11 cellular contexts compared by ENCODE assay signal in the genomic region with DNA sequence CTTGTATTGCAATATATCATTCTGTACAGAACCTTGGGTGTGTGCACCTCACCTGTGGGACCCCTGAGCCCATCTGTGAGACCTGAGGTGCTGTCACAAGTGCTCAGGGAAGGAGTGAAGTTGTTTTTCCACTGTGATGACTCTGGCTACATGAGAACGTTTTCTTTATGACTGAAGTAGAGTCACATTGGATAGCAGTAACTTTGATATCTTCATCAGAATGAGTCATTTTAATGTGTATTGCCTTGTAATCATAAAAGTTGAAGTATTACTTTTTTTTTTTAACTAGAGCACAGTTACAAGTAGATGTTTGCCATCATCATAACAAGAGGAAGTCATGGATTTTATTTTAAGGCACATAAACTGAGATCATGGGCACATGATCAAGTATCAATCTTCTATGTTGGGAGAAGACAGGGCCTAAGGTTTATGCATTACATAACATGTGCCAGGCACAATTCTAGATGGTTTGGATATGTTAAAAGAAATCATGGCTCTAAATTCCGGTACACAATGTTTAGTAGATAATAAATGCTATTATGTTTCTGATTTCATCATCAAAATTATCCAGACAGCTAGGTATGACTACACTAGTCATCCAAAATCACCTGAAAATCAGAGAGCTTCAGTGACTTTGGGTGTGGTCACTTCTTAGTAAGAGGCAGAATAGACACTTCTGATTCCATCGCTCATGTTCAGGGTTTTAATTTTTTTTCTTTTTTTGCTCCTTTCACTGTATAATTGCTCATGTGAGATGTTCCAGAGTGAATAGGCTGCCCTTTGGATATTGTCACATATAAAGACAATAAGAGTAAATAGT.
DNase-seq lines count a peak whose midpoint lies in the region; ATAC-seq, FAIRE-seq and TF ChIP-seq lines count a peak whose summit lies in the region.
"Had no signal": no experiment of that assay in that cellular context is flagged by ENCODE, and none has a peak within 500 bp of the region (broad histone marks: within the 10 kb centered on the region; RNA-seq: fewer than 3 reads in every experiment).

No MANE protein-coding gene starts in this region.

- ATAC-seq in CD4-positive, alpha-beta T cell (ENCODE audit: poor library complexity): peak; percentile 66
- ATAC-seq in GM12878: no peak
- no peak for ATAC-seq in GM18519 (IDR thresholded peaks at IDR 0.05; ENCODE audit: low FRiP score, unreplicated experiment)
- ATAC-seq: gastrocnemius medialis had no signal

- H2AFZ ChIP-seq in MM.1S (ENCODE audit: low read length): no peak overlapping the region
- H2AFZ ChIP-seq in GM12878 (ENCODE audit: control insufficient read depth, low read depth, low read length): no peak overlapping the region
- H2AFZ ChIP-seq in osteoblast (ENCODE audit: low read length): no peak overlapping the region

- H3K4me1 ChIP-seq in MM.1S (ENCODE audit: low read length) (peaks cover 17% of the 10 kb centered on the region; the same call in 1 of the 2 replicates), GM12878 (ENCODE audit: control insufficient read depth, insufficient read depth, low read length) (peaks cover 39% of the 10 kb centered on the region), osteoblast (ENCODE audit: insufficient read depth, low read length) (peaks cover 8% of the 10 kb centered on the region)

- H3K9me3 ChIP-seq in CD4-positive, alpha-beta T cell (ENCODE audit: control insufficient read depth, low read length): no peaks in the 10 kb centered on the region
- H3K9me3 ChIP-seq in MM.1S (replicated peaks; ENCODE audit: insufficient read depth, low read length) (no peaks in the 10 kb centered on the region), GM12878 (replicated peaks; ENCODE audit: control insufficient read depth, insufficient read depth, low read length) (no peaks in the 10 kb centered on the region), osteoblast (ENCODE audit: low read depth, low read length) (no peaks in the 10 kb centered on the region)
- H3K9me3 ChIP-seq: gastrocnemius medialis had no signal

- TF ChIP-seq EP300 in GM12878 (IDR thresholded peaks at IDR 0.05; ENCODE audit: borderline replicate concordance in 1 of 2, control insufficient read depth in 1 of 2, low read depth in 2 of 2, low read length in 2 of 2): no peak

- H3K9ac ChIP-seq in MM.1S (ENCODE audit: low read length) (no peak overlapping the region), GM12878 (ENCODE audit: control insufficient read depth, insufficient read depth, low read length) (no peak overlapping the region)

- FAIRE-seq in GM12878 (lab: Jason Lieb, UNC) (no peak), H54 (lab: Jason Lieb, UNC) (no peak), HTR-8/SVneo (lab: Jason Lieb, UNC) (no peak)

- H3K36me3 Mint-ChIP-seq in CD4-positive, alpha-beta T cell (ENCODE audit: low read depth): no peaks in the 10 kb centered on the region
- H3K36me3 Mint-ChIP-seq: CD8-positive, alpha-beta memory T cell had no signal

- H3K9me2 ChIP-seq in MM.1S (replicated peaks; ENCODE audit: insufficient read depth, low read length): no peaks in the 10 kb centered on the region

- DNase-seq in CD4-positive, alpha-beta T cell: no peak
- DNase-seq in MM.1S (no peak), GM12878 (ENCODE audit: low read depth, low spot score) (no peak), osteoblast (ENCODE audit: insufficient read length, low spot score, missing footprints) (peak; percentile 72), H54 (ENCODE audit: insufficient read length, low spot score) (no peak), HTR-8/SVneo (ENCODE audit: insufficient read length, low spot score) (no peak), NCI-H2029 treated with DMSO at 0.1 percent for 48 hours (lab: John Stamatoyannopoulos, UW) (no peak)
- DNase-seq: CD8-positive, alpha-beta memory T cell; gastrocnemius medialis; NCI-H1092 treated with DMSO at 0.1 percent for 48 hours had no signal

- H4K20me1 ChIP-seq in MM.1S (ENCODE audit: insufficient read depth, low read length) (no peaks in the 10 kb centered on the region), GM12878 (ENCODE audit: control insufficient read depth, insufficient read depth) (no peaks in the 10 kb centered on the region), osteoblast (ENCODE audit: insufficient read depth, low read length) (no peaks in the 10 kb centered on the region)

- in situ Hi-C loops in GM12878 (cut with MboI): no loop called here

- H3K27ac Mint-ChIP-seq in CD4-positive, alpha-beta T cell: peak overlapping the region; percentile 79

- no peaks in the 10 kb centered on the region for H3F3A ChIP-seq in MM.1S (ENCODE audit: insufficient read depth, low read length)

- SMC1A ChIA-PET in GM12878 (lab: Charles Lee; ENCODE audit: uncharacterized antibody, unreplicated experiment): interaction anchor here (0.8 to 13.6 kb wide), 15 partner anchors 8 to 93 kb away, joined by 3 to 295 read pairs (median 5); partner anchors contain the start of gene KLF6

- 48% methylated on average over 3 of the region's 3 CpGs for WGBS in GM12878 (ENCODE audit: insufficient coverage, insufficient replicate concordance, low lambda C conversion rate, missing lambda C conversion rate)

- no peaks in the 10 kb centered on the region for H3K79me2 ChIP-seq in MM.1S (ENCODE audit: low read length)
- no peaks in the 10 kb centered on the region for H3K79me2 ChIP-seq in GM12878 (ENCODE audit: control insufficient read depth, insufficient read depth, low read length)
- no peaks in the 10 kb centered on the region for H3K79me2 ChIP-seq in osteoblast (ENCODE audit: insufficient read depth, low read length)

- TF ChIP-seq POLR2A in GM12878 (IDR thresholded peaks at IDR 0.05; ENCODE audit: low read depth, low read length): no peak
- no peak for TF ChIP-seq POLR2A in H54 (IDR thresholded peaks at IDR 0.05; ENCODE audit: low read depth, low read length)

- no peaks in the 10 kb centered on the region for H3K27me3 ChIP-seq in CD4-positive, alpha-beta T cell (ENCODE audit: control insufficient read depth, insufficient read depth, low read length)
- no peaks in the 10 kb centered on the region for H3K27me3 ChIP-seq in MM.1S (replicated peaks; ENCODE audit: insufficient read depth, low read length)
- no peaks in the 10 kb centered on the region for H3K27me3 ChIP-seq in GM12878 (replicated peaks in 1 of 2; ENCODE audit: control insufficient read depth in 2 of 2, insufficient read depth in 2 of 2, low read length in 1 of 2)
- H3K27me3 ChIP-seq in osteoblast (ENCODE audit: insufficient read depth, low read length): no peaks in the 10 kb centered on the region
- H3K27me3 ChIP-seq: gastrocnemius medialis had no signal

- CTCF ChIA-PET in CD4-positive, alpha-beta T cell (lab: Charles Lee): interaction anchor here (0.7 to 1.6 kb wide), 2 partner anchors 20 to 58 kb away, joined by 3 to 4 read pairs; no protein-coding TSS in a partner anchor
- CTCF ChIA-PET in GM12878 (lab: Yijun Ruan, JAX): interaction anchor here (1.0 to 1.9 kb wide), 3 partner anchors 15 to 84 kb away, joined by 3 to 5 read pairs (median 4); no protein-coding TSS in a partner anchor

- POLR2A ChIA-PET in CD4-positive, alpha-beta T cell (lab: Charles Lee): interaction anchor here (0.6 to 1.5 kb wide), 3 partner anchors 21 to 85 kb away, joined by 4 to 9 read pairs (median 5); partner anchors contain the start of gene KLF6
- POLR2A ChIA-PET in GM12878 (lab: Charles Lee): interaction anchor here (0.6 to 3.1 kb wide), 8 partner anchors 9 to 86 kb away, joined by 3 to 17 read pairs (median 6); partner anchors contain the start of gene KLF6

- H3K9me3 Mint-ChIP-seq in CD4-positive, alpha-beta T cell: no peaks in the 10 kb centered on the region
- H3K9me3 Mint-ChIP-seq: CD8-positive, alpha-beta memory T cell had no signal

- H3K4me3 ChIP-seq in MM.1S (ENCODE audit: low read length): no peak overlapping the region
- no peak overlapping the region for H3K4me3 ChIP-seq in GM12878
- no peak overlapping the region for H3K4me3 ChIP-seq in osteoblast (ENCODE audit: insufficient read depth, low read length)
- H3K4me3 ChIP-seq: gastrocnemius medialis had no signal

- no peak overlapping the region for H3K27ac ChIP-seq in CD4-positive, alpha-beta T cell (ENCODE audit: low read depth, low read length)
- H3K27ac ChIP-seq in MM.1S (ENCODE audit: low read length) (peak overlapping the region; percentile 39; the same call in 1 of the 2 replicates), GM12878 (ENCODE audit: control insufficient read depth, insufficient read depth) (no peak overlapping the region), osteoblast (ENCODE audit: low read depth, low read length) (no peak overlapping the region)
- H3K27ac ChIP-seq: gastrocnemius medialis had no signal

- H3K4me2 ChIP-seq in MM.1S (ENCODE audit: low read depth, low read length): no peak overlapping the region
- H3K4me2 ChIP-seq in GM12878 (ENCODE audit: control insufficient read depth, insufficient read depth): no peak overlapping the region; the same call in 1 of the 2 replicates
- no peak overlapping the region for H3K4me2 ChIP-seq in osteoblast (ENCODE audit: insufficient read depth, low read length)

- intact Hi-C loops in CD4-positive, alpha-beta T cell (cut with DNase I, micrococcal nuclease): no loop called here
- intact Hi-C loops in GM12878 (cut with micrococcal nuclease; ENCODE audit: unreplicated experiment): no loop called here

- RAD21 ChIA-PET in GM12878 (lab: Charles Lee; ENCODE audit: unreplicated experiment): interaction anchor here (0.7 to 3.3 kb wide), 14 partner anchors 9 to 244 kb away, joined by 3 to 52 read pairs (median 3); partner anchors contain the start of gene KLF6

- TF ChIP-seq CTCF in CD4-positive, alpha-beta T cell (IDR thresholded peaks at IDR 0.05): no peak
- TF ChIP-seq CTCF in MM.1S (IDR thresholded peaks at IDR 0.05; ENCODE audit: low read length) (no peak), GM12878 (IDR thresholded peaks at IDR 0.05 in 2 of 3, conservative IDR thresholded peaks at IDR 0.05 in 1 of 3; ENCODE audit: control insufficient read depth in 2 of 3, extremely low read depth in 1 of 3, insufficient read depth in 1 of 3, low read depth in 3 of 3, low read length in 3 of 3) (no peak), osteoblast (IDR thresholded peaks at IDR 0.05; ENCODE audit: extremely low read depth, low read depth, low read length) (no peak)

- TF ChIP-seq RAD21 in GM12878 (IDR thresholded peaks at IDR 0.05; ENCODE audit: insufficient read depth, low read depth, low read length): no peak

- H3K36me3 ChIP-seq in MM.1S (replicated peaks; ENCODE audit: insufficient read depth, low read length): no peaks in the 10 kb centered on the region
- H3K36me3 ChIP-seq in GM12878 (ENCODE audit: control insufficient read depth in 2 of 2, insufficient read depth in 2 of 2, low read length in 1 of 2): no peaks in the 10 kb centered on the region
- H3K36me3 ChIP-seq in osteoblast (ENCODE audit: insufficient read depth, low read length): no peaks in the 10 kb centered on the region
- H3K36me3 ChIP-seq: gastrocnemius medialis had no signal

- H3K4me3 Mint-ChIP-seq in CD4-positive, alpha-beta T cell: no peak overlapping the region
- H3K4me3 Mint-ChIP-seq: CD8-positive, alpha-beta memory T cell had no signal

- BruUV-seq in GM12878 (replicated peaks; lab: Mats Ljungman, UMichigan): no TSS peak

- peaks cover 50% of the 10 kb centered on the region for H3K4me1 Mint-ChIP-seq in CD4-positive, alpha-beta T cell (ENCODE audit: low read depth)

- no peaks in the 10 kb centered on the region for H3K27me3 Mint-ChIP-seq in CD4-positive, alpha-beta T cell
- H3K27me3 Mint-ChIP-seq: CD8-positive, alpha-beta memory T cell had no signal

TF ChIP-seq in GM12878, 131 proteins besides CTCF, POLR2A, EP300 and RAD21 (continues in another document):
- 0 out of 2 replicates have a peak, but pooled peaks have one; percentile 13 for TF ChIP-seq JUNB (IDR thresholded peaks at IDR 0.05)
